In genomic region chr4:21276046-21276445, GRCh38 we compare ENCODE assay signal across 24 cellular contexts.
"Had no signal": no experiment of that assay in that cellular context is flagged by ENCODE, and none has a peak within 500 bp of the region (broad histone marks: within the 10 kb centered on the region; RNA-seq: fewer than 3 reads in every experiment).

No MANE protein-coding gene starts in this region.

- DNase-seq: colonic mucosa; cortex of kidney; dermis blood vessel endothelial cell; dorsolateral prefrontal cortex; effector CD4-positive, alpha-beta T cell; effector CD8-positive, alpha-beta T cell; effector memory CD4-positive, alpha-beta T cell; effector memory CD8-positive, alpha-beta T cell; endodermal cell; erythroblast; esophagus squamous epithelium; foreskin fibroblast; foreskin keratinocyte; foreskin melanocyte; gastrocnemius medialis; glutamatergic neuron; head of caudate nucleus; heart right ventricle had no signal

- H3K4me3 ChIP-seq: colonic mucosa, coronary artery, dorsolateral prefrontal cortex, esophagus muscularis mucosa, esophagus squamous epithelium, gastrocnemius medialis, gastroesophageal sphincter, heart left ventricle, heart right ventricle had no signal

- H3K27me3 ChIP-seq: colonic mucosa, dorsolateral prefrontal cortex, esophagus muscularis mucosa, esophagus squamous epithelium, foreskin keratinocyte, gastrocnemius medialis, gastroesophageal sphincter, heart left ventricle, heart right ventricle had no signal

- H3K36me3 ChIP-seq: colonic mucosa, esophagus muscularis mucosa, esophagus squamous epithelium, gastrocnemius medialis, gastroesophageal sphincter, heart left ventricle, heart right ventricle had no signal

- H3K9me3 ChIP-seq: colonic mucosa, esophagus muscularis mucosa, esophagus squamous epithelium, gastrocnemius medialis, gastroesophageal sphincter had no signal

- ATAC-seq: effector memory CD8-positive, alpha-beta T cell; esophagus mucosa; foreskin keratinocyte; gastrocnemius medialis; gastroesophageal sphincter; heart left ventricle; heart right ventricle had no signal

- H3K27ac ChIP-seq: colonic mucosa, coronary artery, dorsolateral prefrontal cortex, epithelial cell of prostate, esophagus muscularis mucosa, esophagus squamous epithelium, foreskin keratinocyte, gastrocnemius medialis, gastroesophageal sphincter, heart left ventricle, heart right ventricle had no signal

- H3K4me1 ChIP-seq: colonic mucosa, esophagus muscularis mucosa, esophagus squamous epithelium, foreskin keratinocyte, gastrocnemius medialis, gastroesophageal sphincter, heart left ventricle, heart right ventricle had no signal
